Comparison of ENCODE assay signal across 1 cellular context in genomic region chr17:43211480-43212402, GRCh38.
TF ChIP-seq lines count a peak whose summit lies in the region.

TSS of gene TMEM106A (plus strand) at chr17:43211875. CDS start at chr17:43213042, 1,167 bp downstream.

TF ChIP-seq in HepG2, 621 proteins besides CTCF, POLR2A, EP300 and RAD21 (continued from another document and continues in another):
- TF ChIP-seq THAP8 (CRISPR knock-in tag; IDR thresholded peaks at IDR 0.05; ENCODE audit: borderline replicate concordance) (peak; percentile 63; the same call in 1 of the 2 replicates), HOXA5 (CRISPR knock-in tag; IDR thresholded peaks at IDR 0.05) (peak; percentile 48; the same call in 1 of the 2 replicates), ZNF547 (CRISPR knock-in tag; IDR thresholded peaks at IDR 0.05) (peak; percentile 63; the same call in 1 of the 2 replicates), CENPT (CRISPR knock-in tag; IDR thresholded peaks at IDR 0.05; ENCODE audit: low read depth) (no peak), CENPX (CRISPR knock-in tag; IDR thresholded peaks at IDR 0.05) (no peak), DR1 (CRISPR knock-in tag; IDR thresholded peaks at IDR 0.05) (no peak), MIER3 (CRISPR knock-in tag; IDR thresholded peaks at IDR 0.05; ENCODE audit: borderline replicate concordance) (no peak; the same call in 1 of the 2 replicates), ZNF17 (CRISPR knock-in tag; IDR thresholded peaks at IDR 0.05) (no peak), HMG20B (CRISPR knock-in tag; conservative IDR thresholded peaks at IDR 0.05) (no peak), IKZF1 (IDR thresholded peaks at IDR 0.05) (no peak), ZNF33A (CRISPR knock-in tag; IDR thresholded peaks at IDR 0.05; ENCODE audit: borderline replicate concordance) (no peak), ZKSCAN1 (IDR thresholded peaks at IDR 0.05; ENCODE audit: low read length) (no peak), ZBTB44 (CRISPR knock-in tag; IDR thresholded peaks at IDR 0.05) (no peak), SRF (IDR thresholded peaks at IDR 0.05; ENCODE audit: low read depth, low read length) (no peak), PAX8 (CRISPR knock-in tag; IDR thresholded peaks at IDR 0.05; ENCODE audit: borderline replicate concordance) (no peak), ZNF138 (CRISPR knock-in tag; IDR thresholded peaks at IDR 0.05; ENCODE audit: low read depth) (no peak), ZNF230 (CRISPR knock-in tag; IDR thresholded peaks at IDR 0.05) (no peak), MLLT10 (CRISPR knock-in tag; IDR thresholded peaks at IDR 0.05) (no peak), ZNF335 (CRISPR knock-in tag; IDR thresholded peaks at IDR 0.05) (no peak), ZNF850 (CRISPR knock-in tag; conservative IDR thresholded peaks at IDR 0.05) (no peak), ZIK1 (CRISPR knock-in tag; IDR thresholded peaks at IDR 0.05; ENCODE audit: borderline replicate concordance, low read depth) (peak; percentile 72; the same call in 1 of the 2 replicates), ZNF564 (CRISPR knock-in tag; IDR thresholded peaks at IDR 0.05) (no peak; the same call in 1 of the 2 replicates), SMARCC2 (IDR thresholded peaks at IDR 0.05) (no peak), KAT7 (CRISPR knock-in tag; IDR thresholded peaks at IDR 0.05; ENCODE audit: borderline replicate concordance) (peak; percentile 92), BRCA1 (CRISPR knock-in tag; IDR thresholded peaks at IDR 0.05) (0 out of 2 replicates have a peak, but pooled peaks have one; percentile 73), POGZ (CRISPR knock-in tag; IDR thresholded peaks at IDR 0.05) (peak; percentile 54; the same call in 1 of the 2 replicates), ZNF605 (CRISPR knock-in tag; IDR thresholded peaks at IDR 0.05) (peak; percentile 74; the same call in 1 of the 2 replicates), ZNF772 (CRISPR knock-in tag; IDR thresholded peaks at IDR 0.05) (peak; percentile 79; the same call in 1 of the 2 replicates), JDP2 (CRISPR knock-in tag; IDR thresholded peaks at IDR 0.05; ENCODE audit: borderline replicate concordance) (no peak), REL (CRISPR knock-in tag; conservative IDR thresholded peaks at IDR 0.05) (no peak), E2F5 (CRISPR knock-in tag; conservative IDR thresholded peaks at IDR 0.05) (no peak), GFI1 (CRISPR knock-in tag; IDR thresholded peaks at IDR 0.05; ENCODE audit: borderline replicate concordance) (peak; percentile 68), ZNF720 (CRISPR knock-in tag; IDR thresholded peaks at IDR 0.05) (no peak), ZNF331 (CRISPR knock-in tag; IDR thresholded peaks at IDR 0.05) (peak; percentile 10; the same call in 1 of the 2 replicates), POLR2AphosphoS2 (IDR thresholded peaks at IDR 0.05; ENCODE audit: low read depth, low read length) (peak; percentile 56; the same call in 1 of the 2 replicates), CBFB (CRISPR knock-in tag; IDR thresholded peaks at IDR 0.05) (0 out of 2 replicates have a peak, but pooled peaks have one; percentile 26), CEBPG (CRISPR knock-in tag; IDR thresholded peaks at IDR 0.05) (no peak), KDM4B (CRISPR knock-in tag; IDR thresholded peaks at IDR 0.05) (no peak), ZNF572 (CRISPR knock-in tag; IDR thresholded peaks at IDR 0.05) (peak; percentile 90), ZNF768 (CRISPR knock-in tag; IDR thresholded peaks at IDR 0.05) (peak; percentile 61; the same call in 1 of the 2 replicates), NFYB (CRISPR knock-in tag; IDR thresholded peaks at IDR 0.05) (peak; percentile 25; the same call in 1 of the 2 replicates), IRF1 (CRISPR knock-in tag; IDR thresholded peaks at IDR 0.05; ENCODE audit: low read depth) (no peak), MBD4 (IDR thresholded peaks at IDR 0.05; ENCODE audit: borderline replicate concordance, low read length) (peak; percentile 19; the same call in 1 of the 2 replicates), THRA (CRISPR knock-in tag; IDR thresholded peaks at IDR 0.05; ENCODE audit: borderline replicate concordance) (peak; percentile 52), RXRA (CRISPR knock-in tag; IDR thresholded peaks at IDR 0.05) (peak; percentile 43; the same call in 1 of the 2 replicates), MED1 (CRISPR knock-in tag; IDR thresholded peaks at IDR 0.05) (peak; percentile 62), RBFOX2 (IDR thresholded peaks at IDR 0.05; ENCODE audit: low read depth, low read length) (peak; percentile 73), RFXANK (CRISPR knock-in tag; IDR thresholded peaks at IDR 0.05) (no peak)
- TF ChIP-seq, protein P1, sequence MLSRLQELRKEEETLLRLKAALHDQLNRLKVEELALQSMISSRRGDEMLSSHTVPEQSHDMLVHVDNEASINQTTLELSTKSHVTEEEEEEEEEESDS (CRISPR knock-in tag; IDR thresholded peaks at IDR 0.05; ENCODE audit: borderline replicate concordance): peak; percentile 34; the same call in 1 of the 2 replicates
- TF ChIP-seq, protein P2, sequence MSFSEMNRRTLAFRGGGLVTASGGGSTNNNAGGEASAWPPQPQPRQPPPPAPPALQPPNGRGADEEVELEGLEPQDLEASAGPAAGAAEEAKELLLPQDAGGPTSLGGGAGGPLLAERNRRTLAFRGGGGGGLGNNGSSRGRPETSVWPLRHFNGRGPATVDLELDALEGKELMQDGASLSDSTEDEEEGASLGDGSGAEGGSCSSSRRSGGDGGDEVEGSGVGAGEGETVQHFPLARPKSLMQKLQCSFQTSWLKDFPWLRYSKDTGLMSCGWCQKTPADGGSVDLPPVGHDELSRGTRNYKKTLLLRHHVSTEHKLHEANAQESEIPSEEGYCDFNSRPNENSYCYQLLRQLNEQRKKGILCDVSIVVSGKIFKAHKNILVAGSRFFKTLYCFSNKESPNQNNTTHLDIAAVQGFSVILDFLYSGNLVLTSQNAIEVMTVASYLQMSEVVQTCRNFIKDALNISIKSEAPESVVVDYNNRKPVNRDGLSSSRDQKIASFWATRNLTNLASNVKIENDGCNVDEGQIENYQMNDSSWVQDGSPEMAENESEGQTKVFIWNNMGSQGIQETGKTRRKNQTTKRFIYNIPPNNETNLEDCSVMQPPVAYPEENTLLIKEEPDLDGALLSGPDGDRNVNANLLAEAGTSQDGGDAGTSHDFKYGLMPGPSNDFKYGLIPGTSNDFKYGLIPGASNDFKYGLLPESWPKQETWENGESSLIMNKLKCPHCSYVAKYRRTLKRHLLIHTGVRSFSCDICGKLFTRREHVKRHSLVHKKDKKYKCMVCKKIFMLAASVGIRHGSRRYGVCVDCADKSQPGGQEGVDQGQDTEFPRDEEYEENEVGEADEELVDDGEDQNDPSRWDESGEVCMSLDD (CRISPR knock-in tag; IDR thresholded peaks at IDR 0.05; ENCODE audit: borderline replicate concordance): no peak
- TF ChIP-seq, protein P3, sequence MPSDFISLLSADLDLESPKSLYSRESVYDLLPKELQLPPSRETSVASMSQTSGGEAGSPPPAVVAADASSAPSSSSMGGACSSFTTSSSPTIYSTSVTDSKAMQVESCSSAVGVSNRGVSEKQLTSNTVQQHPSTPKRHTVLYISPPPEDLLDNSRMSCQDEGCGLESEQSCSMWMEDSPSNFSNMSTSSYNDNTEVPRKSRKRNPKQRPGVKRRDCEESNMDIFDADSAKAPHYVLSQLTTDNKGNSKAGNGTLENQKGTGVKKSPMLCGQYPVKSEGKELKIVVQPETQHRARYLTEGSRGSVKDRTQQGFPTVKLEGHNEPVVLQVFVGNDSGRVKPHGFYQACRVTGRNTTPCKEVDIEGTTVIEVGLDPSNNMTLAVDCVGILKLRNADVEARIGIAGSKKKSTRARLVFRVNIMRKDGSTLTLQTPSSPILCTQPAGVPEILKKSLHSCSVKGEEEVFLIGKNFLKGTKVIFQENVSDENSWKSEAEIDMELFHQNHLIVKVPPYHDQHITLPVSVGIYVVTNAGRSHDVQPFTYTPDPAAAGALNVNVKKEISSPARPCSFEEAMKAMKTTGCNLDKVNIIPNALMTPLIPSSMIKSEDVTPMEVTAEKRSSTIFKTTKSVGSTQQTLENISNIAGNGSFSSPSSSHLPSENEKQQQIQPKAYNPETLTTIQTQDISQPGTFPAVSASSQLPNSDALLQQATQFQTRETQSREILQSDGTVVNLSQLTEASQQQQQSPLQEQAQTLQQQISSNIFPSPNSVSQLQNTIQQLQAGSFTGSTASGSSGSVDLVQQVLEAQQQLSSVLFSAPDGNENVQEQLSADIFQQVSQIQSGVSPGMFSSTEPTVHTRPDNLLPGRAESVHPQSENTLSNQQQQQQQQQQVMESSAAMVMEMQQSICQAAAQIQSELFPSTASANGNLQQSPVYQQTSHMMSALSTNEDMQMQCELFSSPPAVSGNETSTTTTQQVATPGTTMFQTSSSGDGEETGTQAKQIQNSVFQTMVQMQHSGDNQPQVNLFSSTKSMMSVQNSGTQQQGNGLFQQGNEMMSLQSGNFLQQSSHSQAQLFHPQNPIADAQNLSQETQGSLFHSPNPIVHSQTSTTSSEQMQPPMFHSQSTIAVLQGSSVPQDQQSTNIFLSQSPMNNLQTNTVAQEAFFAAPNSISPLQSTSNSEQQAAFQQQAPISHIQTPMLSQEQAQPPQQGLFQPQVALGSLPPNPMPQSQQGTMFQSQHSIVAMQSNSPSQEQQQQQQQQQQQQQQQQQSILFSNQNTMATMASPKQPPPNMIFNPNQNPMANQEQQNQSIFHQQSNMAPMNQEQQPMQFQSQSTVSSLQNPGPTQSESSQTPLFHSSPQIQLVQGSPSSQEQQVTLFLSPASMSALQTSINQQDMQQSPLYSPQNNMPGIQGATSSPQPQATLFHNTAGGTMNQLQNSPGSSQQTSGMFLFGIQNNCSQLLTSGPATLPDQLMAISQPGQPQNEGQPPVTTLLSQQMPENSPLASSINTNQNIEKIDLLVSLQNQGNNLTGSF (CRISPR knock-in tag; IDR thresholded peaks at IDR 0.05): no peak
- TF ChIP-seq, protein P4, sequence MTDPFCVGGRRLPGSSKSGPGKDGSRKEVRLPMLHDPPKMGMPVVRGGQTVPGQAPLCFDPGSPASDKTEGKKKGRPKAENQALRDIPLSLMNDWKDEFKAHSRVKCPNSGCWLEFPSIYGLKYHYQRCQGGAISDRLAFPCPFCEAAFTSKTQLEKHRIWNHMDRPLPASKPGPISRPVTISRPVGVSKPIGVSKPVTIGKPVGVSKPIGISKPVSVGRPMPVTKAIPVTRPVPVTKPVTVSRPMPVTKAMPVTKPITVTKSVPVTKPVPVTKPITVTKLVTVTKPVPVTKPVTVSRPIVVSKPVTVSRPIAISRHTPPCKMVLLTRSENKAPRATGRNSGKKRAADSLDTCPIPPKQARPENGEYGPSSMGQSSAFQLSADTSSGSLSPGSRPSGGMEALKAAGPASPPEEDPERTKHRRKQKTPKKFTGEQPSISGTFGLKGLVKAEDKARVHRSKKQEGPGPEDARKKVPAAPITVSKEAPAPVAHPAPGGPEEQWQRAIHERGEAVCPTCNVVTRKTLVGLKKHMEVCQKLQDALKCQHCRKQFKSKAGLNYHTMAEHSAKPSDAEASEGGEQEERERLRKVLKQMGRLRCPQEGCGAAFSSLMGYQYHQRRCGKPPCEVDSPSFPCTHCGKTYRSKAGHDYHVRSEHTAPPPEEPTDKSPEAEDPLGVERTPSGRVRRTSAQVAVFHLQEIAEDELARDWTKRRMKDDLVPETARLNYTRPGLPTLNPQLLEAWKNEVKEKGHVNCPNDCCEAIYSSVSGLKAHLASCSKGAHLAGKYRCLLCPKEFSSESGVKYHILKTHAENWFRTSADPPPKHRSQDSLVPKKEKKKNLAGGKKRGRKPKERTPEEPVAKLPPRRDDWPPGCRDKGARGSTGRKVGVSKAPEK (CRISPR knock-in tag; IDR thresholded peaks at IDR 0.05; ENCODE audit: borderline replicate concordance): no peak
